ENCODE assay signal across 2 cellular contexts in the genomic region with DNA sequence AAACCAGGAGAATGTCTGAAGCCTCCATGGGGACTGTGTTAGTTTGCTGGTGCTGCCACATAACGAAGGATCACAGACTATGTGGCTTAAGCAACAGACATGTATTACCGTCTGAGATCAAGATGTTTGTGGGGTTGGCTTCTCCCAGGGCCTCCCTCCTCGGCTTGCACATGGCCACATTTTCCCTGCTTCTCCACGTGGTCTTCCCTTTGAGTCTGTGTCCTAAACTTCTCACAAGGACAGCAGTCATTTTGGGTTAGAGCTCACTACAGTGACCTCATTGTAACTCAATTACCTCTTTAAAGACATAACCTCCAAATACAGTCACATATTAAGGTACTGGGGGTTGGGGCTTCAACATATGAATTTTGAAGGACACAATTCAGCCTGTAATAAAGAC.
TF ChIP-seq lines count a peak whose summit lies in the region.

No MANE protein-coding gene starts in this region.

TF ChIP-seq in GM23338, 12 proteins besides CTCF, POLR2A, EP300 and RAD21 (continued from another document):
- TF ChIP-seq, protein P1, sequence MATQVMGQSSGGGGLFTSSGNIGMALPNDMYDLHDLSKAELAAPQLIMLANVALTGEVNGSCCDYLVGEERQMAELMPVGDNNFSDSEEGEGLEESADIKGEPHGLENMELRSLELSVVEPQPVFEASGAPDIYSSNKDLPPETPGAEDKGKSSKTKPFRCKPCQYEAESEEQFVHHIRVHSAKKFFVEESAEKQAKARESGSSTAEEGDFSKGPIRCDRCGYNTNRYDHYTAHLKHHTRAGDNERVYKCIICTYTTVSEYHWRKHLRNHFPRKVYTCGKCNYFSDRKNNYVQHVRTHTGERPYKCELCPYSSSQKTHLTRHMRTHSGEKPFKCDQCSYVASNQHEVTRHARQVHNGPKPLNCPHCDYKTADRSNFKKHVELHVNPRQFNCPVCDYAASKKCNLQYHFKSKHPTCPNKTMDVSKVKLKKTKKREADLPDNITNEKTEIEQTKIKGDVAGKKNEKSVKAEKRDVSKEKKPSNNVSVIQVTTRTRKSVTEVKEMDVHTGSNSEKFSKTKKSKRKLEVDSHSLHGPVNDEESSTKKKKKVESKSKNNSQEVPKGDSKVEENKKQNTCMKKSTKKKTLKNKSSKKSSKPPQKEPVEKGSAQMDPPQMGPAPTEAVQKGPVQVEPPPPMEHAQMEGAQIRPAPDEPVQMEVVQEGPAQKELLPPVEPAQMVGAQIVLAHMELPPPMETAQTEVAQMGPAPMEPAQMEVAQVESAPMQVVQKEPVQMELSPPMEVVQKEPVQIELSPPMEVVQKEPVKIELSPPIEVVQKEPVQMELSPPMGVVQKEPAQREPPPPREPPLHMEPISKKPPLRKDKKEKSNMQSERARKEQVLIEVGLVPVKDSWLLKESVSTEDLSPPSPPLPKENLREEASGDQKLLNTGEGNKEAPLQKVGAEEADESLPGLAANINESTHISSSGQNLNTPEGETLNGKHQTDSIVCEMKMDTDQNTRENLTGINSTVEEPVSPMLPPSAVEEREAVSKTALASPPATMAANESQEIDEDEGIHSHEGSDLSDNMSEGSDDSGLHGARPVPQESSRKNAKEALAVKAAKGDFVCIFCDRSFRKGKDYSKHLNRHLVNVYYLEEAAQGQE (IDR thresholded peaks at IDR 0.05; ENCODE audit: unreplicated experiment) = no peak
- TF ChIP-seq, protein P2, sequence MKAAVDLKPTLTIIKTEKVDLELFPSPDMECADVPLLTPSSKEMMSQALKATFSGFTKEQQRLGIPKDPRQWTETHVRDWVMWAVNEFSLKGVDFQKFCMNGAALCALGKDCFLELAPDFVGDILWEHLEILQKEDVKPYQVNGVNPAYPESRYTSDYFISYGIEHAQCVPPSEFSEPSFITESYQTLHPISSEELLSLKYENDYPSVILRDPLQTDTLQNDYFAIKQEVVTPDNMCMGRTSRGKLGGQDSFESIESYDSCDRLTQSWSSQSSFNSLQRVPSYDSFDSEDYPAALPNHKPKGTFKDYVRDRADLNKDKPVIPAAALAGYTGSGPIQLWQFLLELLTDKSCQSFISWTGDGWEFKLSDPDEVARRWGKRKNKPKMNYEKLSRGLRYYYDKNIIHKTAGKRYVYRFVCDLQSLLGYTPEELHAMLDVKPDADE (IDR thresholded peaks at IDR 0.05) = no peak
- TF ChIP-seq, protein P3, sequence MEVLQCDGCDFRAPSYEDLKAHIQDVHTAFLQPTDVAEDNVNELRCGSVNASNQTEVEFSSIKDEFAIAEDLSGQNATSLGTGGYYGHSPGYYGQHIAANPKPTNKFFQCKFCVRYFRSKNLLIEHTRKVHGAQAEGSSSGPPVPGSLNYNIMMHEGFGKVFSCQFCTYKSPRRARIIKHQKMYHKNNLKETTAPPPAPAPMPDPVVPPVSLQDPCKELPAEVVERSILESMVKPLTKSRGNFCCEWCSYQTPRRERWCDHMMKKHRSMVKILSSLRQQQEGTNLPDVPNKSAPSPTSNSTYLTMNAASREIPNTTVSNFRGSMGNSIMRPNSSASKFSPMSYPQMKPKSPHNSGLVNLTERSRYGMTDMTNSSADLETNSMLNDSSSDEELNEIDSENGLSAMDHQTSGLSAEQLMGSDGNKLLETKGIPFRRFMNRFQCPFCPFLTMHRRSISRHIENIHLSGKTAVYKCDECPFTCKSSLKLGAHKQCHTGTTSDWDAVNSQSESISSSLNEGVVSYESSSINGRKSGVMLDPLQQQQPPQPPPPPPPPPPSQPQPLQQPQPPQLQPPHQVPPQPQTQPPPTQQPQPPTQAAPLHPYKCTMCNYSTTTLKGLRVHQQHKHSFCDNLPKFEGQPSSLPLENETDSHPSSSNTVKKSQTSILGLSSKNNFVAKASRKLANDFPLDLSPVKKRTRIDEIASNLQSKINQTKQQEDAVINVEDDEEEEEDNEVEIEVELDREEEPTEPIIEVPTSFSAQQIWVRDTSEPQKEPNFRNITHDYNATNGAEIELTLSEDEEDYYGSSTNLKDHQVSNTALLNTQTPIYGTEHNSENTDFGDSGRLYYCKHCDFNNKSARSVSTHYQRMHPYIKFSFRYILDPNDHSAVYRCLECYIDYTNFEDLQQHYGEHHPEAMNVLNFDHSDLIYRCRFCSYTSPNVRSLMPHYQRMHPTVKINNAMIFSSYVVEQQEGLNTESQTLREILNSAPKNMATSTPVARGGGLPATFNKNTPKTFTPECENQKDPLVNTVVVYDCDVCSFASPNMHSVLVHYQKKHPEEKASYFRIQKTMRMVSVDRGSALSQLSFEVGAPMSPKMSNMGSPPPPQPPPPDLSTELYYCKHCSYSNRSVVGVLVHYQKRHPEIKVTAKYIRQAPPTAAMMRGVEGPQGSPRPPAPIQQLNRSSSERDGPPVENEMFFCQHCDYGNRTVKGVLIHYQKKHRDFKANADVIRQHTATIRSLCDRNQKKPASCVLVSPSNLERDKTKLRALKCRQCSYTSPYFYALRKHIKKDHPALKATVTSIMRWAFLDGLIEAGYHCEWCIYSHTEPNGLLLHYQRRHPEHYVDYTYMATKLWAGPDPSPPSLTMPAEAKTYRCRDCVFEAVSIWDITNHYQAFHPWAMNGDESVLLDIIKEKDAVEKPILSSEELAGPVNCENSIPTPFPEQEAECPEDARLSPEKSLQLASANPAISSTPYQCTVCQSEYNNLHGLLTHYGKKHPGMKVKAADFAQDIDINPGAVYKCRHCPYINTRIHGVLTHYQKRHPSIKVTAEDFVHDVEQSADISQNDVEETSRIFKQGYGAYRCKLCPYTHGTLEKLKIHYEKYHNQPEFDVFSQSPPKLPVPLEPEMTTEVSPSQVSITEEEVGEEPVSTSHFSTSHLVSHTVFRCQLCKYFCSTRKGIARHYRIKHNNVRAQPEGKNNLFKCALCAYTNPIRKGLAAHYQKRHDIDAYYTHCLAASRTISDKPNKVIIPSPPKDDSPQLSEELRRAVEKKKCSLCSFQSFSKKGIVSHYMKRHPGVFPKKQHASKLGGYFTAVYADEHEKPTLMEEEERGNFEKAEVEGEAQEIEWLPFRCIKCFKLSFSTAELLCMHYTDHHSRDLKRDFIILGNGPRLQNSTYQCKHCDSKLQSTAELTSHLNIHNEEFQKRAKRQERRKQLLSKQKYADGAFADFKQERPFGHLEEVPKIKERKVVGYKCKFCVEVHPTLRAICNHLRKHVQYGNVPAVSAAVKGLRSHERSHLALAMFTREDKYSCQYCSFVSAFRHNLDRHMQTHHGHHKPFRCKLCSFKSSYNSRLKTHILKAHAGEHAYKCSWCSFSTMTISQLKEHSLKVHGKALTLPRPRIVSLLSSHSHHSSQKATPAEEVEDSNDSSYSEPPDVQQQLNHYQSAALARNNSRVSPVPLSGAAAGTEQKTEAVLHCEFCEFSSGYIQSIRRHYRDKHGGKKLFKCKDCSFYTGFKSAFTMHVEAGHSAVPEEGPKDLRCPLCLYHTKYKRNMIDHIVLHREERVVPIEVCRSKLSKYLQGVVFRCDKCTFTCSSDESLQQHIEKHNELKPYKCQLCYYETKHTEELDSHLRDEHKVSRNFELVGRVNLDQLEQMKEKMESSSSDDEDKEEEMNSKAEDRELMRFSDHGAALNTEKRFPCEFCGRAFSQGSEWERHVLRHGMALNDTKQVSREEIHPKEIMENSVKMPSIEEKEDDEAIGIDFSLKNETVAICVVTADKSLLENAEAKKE (CRISPR knock-in tag; IDR thresholded peaks at IDR 0.05) = no peak
- TF ChIP-seq NANOG (IDR thresholded peaks at IDR 0.05; ENCODE audit: borderline replicate concordance) = no peak

TF ChIP-seq in K562, 482 proteins besides CTCF, POLR2A, EP300 and RAD21 (continued from another document and continues in another):
- no peak for TF ChIP-seq EWSR1 (IDR thresholded peaks at IDR 0.05; ENCODE audit: borderline replicate concordance, low read depth, partially characterized antibody)
- TF ChIP-seq, protein P4, sequence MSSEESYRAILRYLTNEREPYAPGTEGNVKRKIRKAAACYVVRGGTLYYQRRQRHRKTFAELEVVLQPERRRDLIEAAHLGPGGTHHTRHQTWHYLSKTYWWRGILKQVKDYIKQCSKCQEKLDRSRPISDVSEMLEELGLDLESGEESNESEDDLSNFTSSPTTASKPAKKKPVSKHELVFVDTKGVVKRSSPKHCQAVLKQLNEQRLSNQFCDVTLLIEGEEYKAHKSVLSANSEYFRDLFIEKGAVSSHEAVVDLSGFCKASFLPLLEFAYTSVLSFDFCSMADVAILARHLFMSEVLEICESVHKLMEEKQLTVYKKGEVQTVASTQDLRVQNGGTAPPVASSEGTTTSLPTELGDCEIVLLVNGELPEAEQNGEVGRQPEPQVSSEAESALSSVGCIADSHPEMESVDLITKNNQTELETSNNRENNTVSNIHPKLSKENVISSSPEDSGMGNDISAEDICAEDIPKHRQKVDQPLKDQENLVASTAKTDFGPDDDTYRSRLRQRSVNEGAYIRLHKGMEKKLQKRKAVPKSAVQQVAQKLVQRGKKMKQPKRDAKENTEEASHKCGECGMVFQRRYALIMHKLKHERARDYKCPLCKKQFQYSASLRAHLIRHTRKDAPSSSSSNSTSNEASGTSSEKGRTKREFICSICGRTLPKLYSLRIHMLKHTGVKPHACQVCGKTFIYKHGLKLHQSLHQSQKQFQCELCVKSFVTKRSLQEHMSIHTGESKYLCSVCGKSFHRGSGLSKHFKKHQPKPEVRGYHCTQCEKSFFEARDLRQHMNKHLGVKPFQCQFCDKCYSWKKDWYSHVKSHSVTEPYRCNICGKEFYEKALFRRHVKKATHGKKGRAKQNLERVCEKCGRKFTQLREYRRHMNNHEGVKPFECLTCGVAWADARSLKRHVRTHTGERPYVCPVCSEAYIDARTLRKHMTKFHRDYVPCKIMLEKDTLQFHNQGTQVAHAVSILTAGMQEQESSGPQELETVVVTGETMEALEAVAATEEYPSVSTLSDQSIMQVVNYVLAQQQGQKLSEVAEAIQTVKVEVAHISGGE (CRISPR knock-in tag; IDR thresholded peaks at IDR 0.05) = no peak
- no peak for TF ChIP-seq SIRT6 (IDR thresholded peaks at IDR 0.05; ENCODE audit: low read depth, low read length)
- TF ChIP-seq, protein P5, sequence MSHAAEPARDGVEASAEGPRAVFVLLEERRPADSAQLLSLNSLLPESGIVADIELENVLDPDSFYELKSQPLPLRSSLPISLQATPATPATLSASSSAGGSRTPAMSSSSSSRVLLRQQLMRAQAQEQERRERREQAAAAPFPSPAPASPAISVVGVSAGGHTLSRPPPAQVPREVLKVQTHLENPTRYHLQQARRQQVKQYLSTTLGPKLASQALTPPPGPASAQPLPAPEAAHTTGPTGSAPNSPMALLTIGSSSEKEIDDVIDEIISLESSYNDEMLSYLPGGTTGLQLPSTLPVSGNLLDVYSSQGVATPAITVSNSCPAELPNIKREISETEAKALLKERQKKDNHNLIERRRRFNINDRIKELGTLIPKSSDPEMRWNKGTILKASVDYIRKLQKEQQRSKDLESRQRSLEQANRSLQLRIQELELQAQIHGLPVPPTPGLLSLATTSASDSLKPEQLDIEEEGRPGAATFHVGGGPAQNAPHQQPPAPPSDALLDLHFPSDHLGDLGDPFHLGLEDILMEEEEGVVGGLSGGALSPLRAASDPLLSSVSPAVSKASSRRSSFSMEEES (CRISPR knock-in tag; IDR thresholded peaks at IDR 0.05) = no peak
- TF ChIP-seq CEBPG (CRISPR knock-in tag; IDR thresholded peaks at IDR 0.05) = no peak
- no peak for TF ChIP-seq CEBPG (tag; conservative IDR thresholded peaks at IDR 0.05 in 1 of 2, IDR thresholded peaks at IDR 0.05 in 1 of 2)
- TF ChIP-seq ARID2 (IDR thresholded peaks at IDR 0.05) = no peak
- TF ChIP-seq, protein P6, sequence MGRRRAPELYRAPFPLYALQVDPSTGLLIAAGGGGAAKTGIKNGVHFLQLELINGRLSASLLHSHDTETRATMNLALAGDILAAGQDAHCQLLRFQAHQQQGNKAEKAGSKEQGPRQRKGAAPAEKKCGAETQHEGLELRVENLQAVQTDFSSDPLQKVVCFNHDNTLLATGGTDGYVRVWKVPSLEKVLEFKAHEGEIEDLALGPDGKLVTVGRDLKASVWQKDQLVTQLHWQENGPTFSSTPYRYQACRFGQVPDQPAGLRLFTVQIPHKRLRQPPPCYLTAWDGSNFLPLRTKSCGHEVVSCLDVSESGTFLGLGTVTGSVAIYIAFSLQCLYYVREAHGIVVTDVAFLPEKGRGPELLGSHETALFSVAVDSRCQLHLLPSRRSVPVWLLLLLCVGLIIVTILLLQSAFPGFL (CRISPR knock-in tag; IDR thresholded peaks at IDR 0.05) = no peak
- TF ChIP-seq, protein P7, sequence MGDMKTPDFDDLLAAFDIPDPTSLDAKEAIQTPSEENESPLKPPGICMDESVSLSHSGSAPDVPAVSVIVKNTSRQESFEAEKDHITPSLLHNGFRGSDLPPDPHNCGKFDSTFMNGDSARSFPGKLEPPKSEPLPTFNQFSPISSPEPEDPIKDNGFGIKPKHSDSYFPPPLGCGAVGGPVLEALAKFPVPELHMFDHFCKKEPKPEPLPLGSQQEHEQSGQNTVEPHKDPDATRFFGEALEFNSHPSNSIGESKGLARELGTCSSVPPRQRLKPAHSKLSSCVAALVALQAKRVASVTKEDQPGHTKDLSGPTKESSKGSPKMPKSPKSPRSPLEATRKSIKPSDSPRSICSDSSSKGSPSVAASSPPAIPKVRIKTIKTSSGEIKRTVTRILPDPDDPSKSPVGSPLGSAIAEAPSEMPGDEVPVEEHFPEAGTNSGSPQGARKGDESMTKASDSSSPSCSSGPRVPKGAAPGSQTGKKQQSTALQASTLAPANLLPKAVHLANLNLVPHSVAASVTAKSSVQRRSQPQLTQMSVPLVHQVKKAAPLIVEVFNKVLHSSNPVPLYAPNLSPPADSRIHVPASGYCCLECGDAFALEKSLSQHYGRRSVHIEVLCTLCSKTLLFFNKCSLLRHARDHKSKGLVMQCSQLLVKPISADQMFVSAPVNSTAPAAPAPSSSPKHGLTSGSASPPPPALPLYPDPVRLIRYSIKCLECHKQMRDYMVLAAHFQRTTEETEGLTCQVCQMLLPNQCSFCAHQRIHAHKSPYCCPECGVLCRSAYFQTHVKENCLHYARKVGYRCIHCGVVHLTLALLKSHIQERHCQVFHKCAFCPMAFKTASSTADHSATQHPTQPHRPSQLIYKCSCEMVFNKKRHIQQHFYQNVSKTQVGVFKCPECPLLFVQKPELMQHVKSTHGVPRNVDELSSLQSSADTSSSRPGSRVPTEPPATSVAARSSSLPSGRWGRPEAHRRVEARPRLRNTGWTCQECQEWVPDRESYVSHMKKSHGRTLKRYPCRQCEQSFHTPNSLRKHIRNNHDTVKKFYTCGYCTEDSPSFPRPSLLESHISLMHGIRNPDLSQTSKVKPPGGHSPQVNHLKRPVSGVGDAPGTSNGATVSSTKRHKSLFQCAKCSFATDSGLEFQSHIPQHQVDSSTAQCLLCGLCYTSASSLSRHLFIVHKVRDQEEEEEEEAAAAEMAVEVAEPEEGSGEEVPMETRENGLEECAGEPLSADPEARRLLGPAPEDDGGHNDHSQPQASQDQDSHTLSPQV (IDR thresholded peaks at IDR 0.05) = peak; percentile 42; the same call in 1 of the 2 replicates
- TF ChIP-seq KAT7 (CRISPR knock-in tag; IDR thresholded peaks at IDR 0.05; ENCODE audit: borderline replicate concordance) = no peak
- TF ChIP-seq, protein P8, sequence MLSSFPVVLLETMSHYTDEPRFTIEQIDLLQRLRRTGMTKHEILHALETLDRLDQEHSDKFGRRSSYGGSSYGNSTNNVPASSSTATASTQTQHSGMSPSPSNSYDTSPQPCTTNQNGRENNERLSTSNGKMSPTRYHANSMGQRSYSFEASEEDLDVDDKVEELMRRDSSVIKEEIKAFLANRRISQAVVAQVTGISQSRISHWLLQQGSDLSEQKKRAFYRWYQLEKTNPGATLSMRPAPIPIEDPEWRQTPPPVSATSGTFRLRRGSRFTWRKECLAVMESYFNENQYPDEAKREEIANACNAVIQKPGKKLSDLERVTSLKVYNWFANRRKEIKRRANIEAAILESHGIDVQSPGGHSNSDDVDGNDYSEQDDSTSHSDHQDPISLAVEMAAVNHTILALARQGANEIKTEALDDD (IDR thresholded peaks at IDR 0.05) = no peak
- no peak for TF ChIP-seq RUNX1 (IDR thresholded peaks at IDR 0.05; ENCODE audit: low read depth)
- TF ChIP-seq, protein P9, sequence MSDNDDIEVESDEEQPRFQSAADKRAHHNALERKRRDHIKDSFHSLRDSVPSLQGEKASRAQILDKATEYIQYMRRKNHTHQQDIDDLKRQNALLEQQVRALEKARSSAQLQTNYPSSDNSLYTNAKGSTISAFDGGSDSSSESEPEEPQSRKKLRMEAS (CRISPR knock-in tag; IDR thresholded peaks at IDR 0.05) = 0 out of 2 replicates have a peak, but pooled peaks have one; percentile 15
- no peak for TF ChIP-seq TAF9B (IDR thresholded peaks at IDR 0.05; ENCODE audit: partially characterized antibody)
- no peak for TF ChIP-seq ZNF778 (CRISPR knock-in tag; IDR thresholded peaks at IDR 0.05)
- peak; percentile 62 for TF ChIP-seq L3MBTL2 (IDR thresholded peaks at IDR 0.05)
- TF ChIP-seq KAT2B (IDR thresholded peaks at IDR 0.05; ENCODE audit: low read depth, low read length) = no peak
- TF ChIP-seq PYGO2 (tag; IDR thresholded peaks at IDR 0.05) = no peak
